10 cellular contexts compared by ENCODE assay signal in the genomic region with DNA sequence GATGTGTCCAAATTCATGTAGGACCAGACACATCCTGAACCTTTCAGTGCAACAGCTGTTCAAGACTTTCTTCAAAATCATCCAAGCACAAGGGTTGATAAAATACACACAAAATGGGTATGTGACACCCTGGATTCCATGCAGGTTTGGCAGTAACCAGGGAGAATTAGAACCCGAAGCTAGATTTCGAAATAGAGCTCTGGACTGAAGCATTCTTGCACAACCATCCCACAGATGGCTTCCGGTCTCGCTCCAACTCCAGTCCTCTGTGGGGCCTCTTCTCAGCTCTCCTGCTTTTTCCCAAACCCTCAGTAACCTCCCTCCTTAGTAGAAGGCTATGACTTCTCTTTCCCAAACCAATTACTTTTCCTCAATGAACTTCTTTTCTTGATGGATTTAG.
DNase-seq lines count a peak whose midpoint lies in the region; ATAC-seq, FAIRE-seq and TF ChIP-seq lines count a peak whose summit lies in the region.
"Had no signal": no experiment of that assay in that cellular context is flagged by ENCODE, and none has a peak within 500 bp of the region (broad histone marks: within the 10 kb centered on the region; RNA-seq: fewer than 3 reads in every experiment).

No MANE protein-coding gene starts in this region.

- H3K4me1 ChIP-seq in neutrophil (ENCODE audit: control insufficient read depth in 1 of 2, insufficient read depth in 1 of 2, low read depth in 1 of 2, low read length in 1 of 2), result peaks cover 22 to 27% of the 10 kb centered on the region in 2 experiments

- peaks cover 43% of the 10 kb centered on the region for H3K36me3 ChIP-seq in neutrophil

- H3K27ac ChIP-seq in neutrophil, result peak overlapping the region; percentile 44
- H3K27ac ChIP-seq: C4-2B had no signal

- ATAC-seq in HG02763 (IDR thresholded peaks at IDR 0.05; ENCODE audit: unreplicated experiment) (no peak), HG02678 (IDR thresholded peaks at IDR 0.05; ENCODE audit: unreplicated experiment) (no peak)
- ATAC-seq: activated CD8-positive, alpha-beta T cell treated with anti-CD3 and anti-CD28 coated beads, Interleukin-2, amount 10 ng/mL, durations not matched to agents 7 days and 5 days had no signal

- DNase-seq in AML-193 (lab: John Stamatoyannopoulos, UW) (peak; percentile 76 to 79), NOMO-1 treated with dmso at 0.1 percent for 144 hours (lab: John Stamatoyannopoulos, UW; ENCODE audit: unreplicated experiment) (peak; percentile 52), fibroblast of pulmonary artery (ENCODE audit: low read depth) (peak; percentile 86), dermis blood vessel endothelial cell (no peak), GM12891 (ENCODE audit: insufficient read length, low spot score) (no peak)
- DNase-seq: activated CD8-positive, alpha-beta T cell treated with anti-CD3 and anti-CD28 coated beads, Interleukin-2, amount 10 ng/mL, durations not matched to agents 7 days and 5 days had no signal

- TF ChIP-seq CTCF in fibroblast of pulmonary artery (IDR thresholded peaks at IDR 0.05; ENCODE audit: low read length, missing control alignments) (no peak), neutrophil (IDR thresholded peaks at IDR 0.05) (no peak)

- no peak overlapping the region for H3K4me3 ChIP-seq in fibroblast of pulmonary artery (replicated peaks; ENCODE audit: low read depth, low read length)
- H3K4me3 ChIP-seq in neutrophil (ENCODE audit: low read depth in 1 of 2, low read length in 1 of 2), result peak overlapping the region; percentile 9 to 18

- no peaks in the 10 kb centered on the region for H3K9me3 ChIP-seq in neutrophil

- H3K27me3 ChIP-seq in neutrophil, result no peaks in the 10 kb centered on the region

- no peak for FAIRE-seq in GM12891 (lab: Jason Lieb, UNC)

- TF ChIP-seq POLR2A in GM12891 (IDR thresholded peaks at IDR 0.05; ENCODE audit: low read depth, low read length), result no peak

TF ChIP-seq in GM12891, 5 proteins besides CTCF, POLR2A, EP300 and RAD21:
- no peak for TF ChIP-seq POLR2AphosphoS5 (IDR thresholded peaks at IDR 0.05; ENCODE audit: low read depth, low read length)
- TF ChIP-seq PAX5 (IDR thresholded peaks at IDR 0.05; ENCODE audit: insufficient read depth, low read length, severe bottlenecking), result no peak
- no peak for TF ChIP-seq TAF1 (IDR thresholded peaks at IDR 0.05; ENCODE audit: low read depth, low read length)
- no peak for TF ChIP-seq SPI1 (IDR thresholded peaks at IDR 0.05; ENCODE audit: low read depth, low read length)
- TF ChIP-seq POU2F2 (IDR thresholded peaks at IDR 0.05; ENCODE audit: low read depth, low read length), result no peak

Comparison
In these comparisons a context has a peak if more than half of its experiments do, and no peak if none do; other contexts are left out.
1. DNase-seq: peak in AML-193 (2 of 2), NOMO-1 treated with dmso at 0.1 percent for 144 hours (single experiment) and fibroblast of pulmonary artery (single experiment); none in dermis blood vessel endothelial cell (single experiment) and GM12891 (single experiment).